19 cellular contexts compared by ENCODE assay signal in genomic region chr22:48532986-48533385, GRCh38.
"Had no signal": no experiment of that assay in that cellular context is flagged by ENCODE, and none has a peak within 500 bp of the region (broad histone marks: within the 10 kb centered on the region; RNA-seq: fewer than 3 reads in every experiment).

No MANE protein-coding gene starts in this region.

- H3K4me1 ChIP-seq: heart right ventricle, left lung, lower lobe of right lung had no signal

- H3K27me3 ChIP-seq: dorsolateral prefrontal cortex, gastrocnemius medialis, left lung had no signal

- ATAC-seq: gastrocnemius medialis, heart right ventricle, left cardiac atrium, left lung, left ventricle myocardium superior, lower lobe of right lung, mucosa of descending colon had no signal

- H3K27ac ChIP-seq: coronary artery, esophagus muscularis mucosa, gastrocnemius medialis, heart right ventricle, left lung, lower lobe of right lung had no signal

- H3K9me3 ChIP-seq: esophagus muscularis mucosa, gastrocnemius medialis, heart right ventricle, left lung, lower lobe of right lung, mucosa of descending colon had no signal

- H3K36me3 ChIP-seq: esophagus muscularis mucosa, gastrocnemius medialis, heart right ventricle, left lung, lower lobe of right lung had no signal

- DNase-seq: dermis blood vessel endothelial cell; dorsolateral prefrontal cortex; effector CD4-positive, alpha-beta T cell; effector memory CD4-positive, alpha-beta T cell; foreskin melanocyte; gastrocnemius medialis; glutamatergic neuron; head of caudate nucleus; heart right ventricle; hippocampal formation; left cardiac atrium; left ventricle myocardium superior; lower lobe of right lung; mesenchymal stem cell; mucosa of descending colon; naive B cell had no signal

- H3K4me3 ChIP-seq: coronary artery, dorsolateral prefrontal cortex, esophagus muscularis mucosa, gastrocnemius medialis, heart right ventricle, left lung, lower lobe of right lung, mucosa of descending colon had no signal
